Comparison of ENCODE assay signal across 9 cellular contexts in the genomic region with DNA sequence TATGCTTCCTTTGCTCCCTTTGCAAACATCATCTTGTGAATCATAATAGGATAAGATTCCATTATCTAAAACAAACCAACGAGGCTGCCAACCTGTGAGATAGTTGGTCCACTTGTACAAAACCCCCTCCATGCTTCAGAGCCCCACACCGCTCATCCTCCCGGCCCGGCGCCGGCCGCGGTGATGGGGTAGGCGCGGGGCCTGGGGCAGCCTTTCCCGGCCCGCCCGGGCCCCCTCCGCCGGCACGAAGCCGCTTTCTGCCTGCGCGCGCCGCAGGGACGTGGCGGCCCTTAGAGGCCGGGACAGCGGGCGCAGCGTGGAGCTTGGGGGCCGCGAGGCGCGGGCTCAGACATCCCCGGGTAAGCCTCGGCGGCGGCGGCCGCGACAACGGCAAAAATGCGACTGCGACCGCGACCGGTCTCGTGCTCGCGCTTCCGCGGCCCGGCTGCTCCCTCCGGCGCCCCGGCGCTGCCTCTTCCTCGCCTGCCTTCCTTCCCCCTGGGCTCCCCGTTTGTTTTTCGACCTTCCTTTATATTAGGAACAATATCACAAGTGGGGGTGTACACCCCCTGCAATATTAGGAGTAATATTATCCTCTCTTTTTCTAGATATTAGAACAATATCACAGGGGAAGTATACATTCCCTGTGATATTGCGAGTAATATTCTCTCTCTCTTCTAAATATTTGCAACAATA. TPM values are rescaled to one million over a fixed set of nuclear protein-coding genes. Genes with fewer than 3 reads are reported as not detected.
DNase-seq lines count a peak whose midpoint lies in the region; ATAC-seq and TF ChIP-seq lines count a peak whose summit lies in the region.
"Had no signal": no experiment of that assay in that cellular context is flagged by ENCODE, and none has a peak within 500 bp of the region (broad histone marks: within the 10 kb centered on the region; RNA-seq: fewer than 3 reads in every experiment).

No MANE protein-coding gene starts in this region.

- peak overlapping the region; percentile 52 for H3K4me3 ChIP-seq in GM12864 (ENCODE audit: low read depth, low read length)
- peak overlapping the region; percentile 36 for H3K4me3 ChIP-seq in HUES64 (ENCODE audit: low read length)
- H3K4me3 ChIP-seq in urinary bladder (ENCODE audit: low read depth, low read length): peak overlapping the region; percentile 16

- 8% methylated on average over 56 of the region's 58 CpGs for WGBS in HUES64
- WGBS in urinary bladder: 2% methylated on average over 58 of the region's 58 CpGs

- intact Hi-C loops in left colon (cut with DNase I, micrococcal nuclease): no loop called here

- ATAC-seq in left colon: peak; percentile 36
- ATAC-seq: HCT116 had no signal

- DNase-seq in GM12864 (ENCODE audit: low read depth): no peak
- DNase-seq in activated effector memory CD4-positive, alpha-beta T cell treated with anti-CD3 and anti-CD28 coated beads, Interleukin-2, amount 50 U/mL, for 16 hours: peak; percentile 75
- DNase-seq in left colon: peak in 1 of 2 donors; percentile 40
- DNase-seq in NCI-H1092 (lab: John Stamatoyannopoulos, UW): no peak
- no peak for DNase-seq in middle frontal gyrus (ENCODE audit: extremely low spot score, low spot score)
- DNase-seq in islet precursor cell: no peak

- TF ChIP-seq CTCF in GM12864 (IDR thresholded peaks at IDR 0.05; ENCODE audit: low read depth, low read length, missing control alignments): no peak

- H3K36me3 ChIP-seq in HUES64 (ENCODE audit: insufficient read depth, low read length): no peaks in the 10 kb centered on the region
- no peaks in the 10 kb centered on the region for H3K36me3 ChIP-seq in urinary bladder (ENCODE audit: insufficient read depth)

- no peak overlapping the region for H3K9ac ChIP-seq in HUES64 (ENCODE audit: low read depth, low read length)

- peaks cover 85% of the 10 kb centered on the region for H3K27me3 ChIP-seq in HUES64 (ENCODE audit: insufficient read depth, low read length)

- H3K4me1 ChIP-seq in HUES64 (ENCODE audit: insufficient read depth, low read length) (no peaks in the 10 kb centered on the region), urinary bladder (ENCODE audit: insufficient read depth) (no peaks in the 10 kb centered on the region)

- H3K9me3 ChIP-seq in HUES64 (ENCODE audit: insufficient read depth, low read depth, low read length): no peaks in the 10 kb centered on the region

- H3K27ac ChIP-seq in HUES64 (ENCODE audit: low read depth, low read length) (no peak overlapping the region), urinary bladder (ENCODE audit: low read depth) (no peak overlapping the region)

RNA-seq across cellular contexts. Expression of a gene that starts 54.0 kb away (rescaled TPM):
- polyA plus RNA-seq in HUES64 (2013, experiment 1 of 2): not detected
- 0.51 TPM for polyA plus RNA-seq in HUES64 (2013, experiment 2 of 2)
- 1 to 10 TPM in 1 of 2 donors, not detected in 1; 1.5 TPM for total RNA-seq in left colon
- total RNA-seq in urinary bladder: 2.1 TPM
- 0.90 TPM for polyA plus RNA-seq in urinary bladder
